In the genomic region with DNA sequence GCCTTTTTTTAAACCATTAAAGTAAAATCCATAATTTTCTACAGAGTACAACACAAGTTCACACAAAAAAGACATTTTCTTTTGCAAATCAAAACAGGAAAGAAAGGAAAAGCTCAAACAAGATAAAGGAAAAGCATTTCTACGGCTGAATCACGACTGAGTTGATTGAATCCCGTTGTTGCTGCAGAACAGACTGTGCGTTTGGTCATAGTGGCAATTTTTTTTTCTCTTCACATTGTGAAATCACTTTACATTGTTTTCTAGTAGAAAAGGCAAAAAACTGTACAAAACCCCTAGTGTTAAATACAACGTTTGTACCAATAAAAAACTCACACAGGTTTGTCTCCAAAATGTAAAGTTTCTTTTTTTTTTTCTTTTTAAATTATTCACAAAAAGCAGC, we compare ENCODE assay signal across 1 cellular context.
A peak's percentile ranks its signal among the peaks of the same experiment; 100 is the strongest.
TF ChIP-seq lines count a peak whose summit lies in the region.

No MANE protein-coding gene starts in this region.

TF ChIP-seq in IMR-90, 13 proteins besides CTCF, POLR2A, EP300 and RAD21:
- TF ChIP-seq, protein P1, sequence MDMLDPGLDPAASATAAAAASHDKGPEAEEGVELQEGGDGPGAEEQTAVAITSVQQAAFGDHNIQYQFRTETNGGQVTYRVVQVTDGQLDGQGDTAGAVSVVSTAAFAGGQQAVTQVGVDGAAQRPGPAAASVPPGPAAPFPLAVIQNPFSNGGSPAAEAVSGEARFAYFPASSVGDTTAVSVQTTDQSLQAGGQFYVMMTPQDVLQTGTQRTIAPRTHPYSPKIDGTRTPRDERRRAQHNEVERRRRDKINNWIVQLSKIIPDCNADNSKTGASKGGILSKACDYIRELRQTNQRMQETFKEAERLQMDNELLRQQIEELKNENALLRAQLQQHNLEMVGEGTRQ (IDR thresholded peaks at IDR 0.05; ENCODE audit: low read depth, low read length), result no peak
- no peak for TF ChIP-seq BHLHE40 (IDR thresholded peaks at IDR 0.05; ENCODE audit: low read depth, low read length)
- no peak for TF ChIP-seq MAZ (IDR thresholded peaks at IDR 0.05; ENCODE audit: borderline replicate concordance, low read depth, low read length)
- no peak for TF ChIP-seq SMC3 (IDR thresholded peaks at IDR 0.05; ENCODE audit: low read depth, low read length)
- peak; percentile 51; the same call in 1 of the 2 replicates for TF ChIP-seq CEBPB (IDR thresholded peaks at IDR 0.05; ENCODE audit: low read depth, low read length)
- TF ChIP-seq RCOR1 (IDR thresholded peaks at IDR 0.05; ENCODE audit: insufficient replicate concordance, low read length), result no peak
